In the genomic region with DNA sequence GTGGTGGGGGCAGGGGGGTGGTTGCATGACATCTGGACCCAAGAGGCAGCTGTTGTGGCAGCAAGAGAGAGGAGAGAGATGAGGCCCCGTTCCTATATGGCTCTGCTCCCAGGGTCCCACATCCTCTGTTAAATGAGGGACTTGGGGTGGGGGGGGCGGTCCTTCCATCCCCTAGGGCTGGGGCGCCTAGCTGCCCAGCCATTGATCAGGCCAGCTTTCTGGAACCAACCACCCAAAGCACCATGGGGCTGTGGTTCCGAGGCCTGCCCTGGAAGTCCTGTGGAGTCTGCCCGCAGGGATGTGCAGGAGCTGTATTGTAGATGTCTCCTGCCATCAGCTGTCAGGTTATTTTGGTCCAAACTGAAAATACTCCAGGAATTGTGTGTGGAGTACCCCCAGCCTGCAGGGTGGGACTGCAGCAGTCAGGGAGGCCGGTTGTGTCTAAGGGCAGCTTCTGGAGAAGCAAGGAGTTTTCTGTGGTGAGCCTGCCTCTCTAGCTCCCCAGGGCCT, we compare ENCODE assay signal across 9 cellular contexts. TPM values are rescaled to one million over a fixed set of nuclear protein-coding genes. Genes with fewer than 3 reads are reported as not detected.
DNase-seq lines count a peak whose midpoint lies in the region; ATAC-seq and TF ChIP-seq lines count a peak whose summit lies in the region.
"Had no signal": no experiment of that assay in that cellular context is flagged by ENCODE, and none has a peak within 500 bp of the region (broad histone marks: within the 10 kb centered on the region; RNA-seq: fewer than 3 reads in every experiment).

No MANE protein-coding gene starts in this region.

- DNase-seq in Right ventricle myocardium inferior (ENCODE audit: missing footprints), result peak; percentile 16
- no peak for DNase-seq in Right ventricle myocardium superior
- no peak for DNase-seq in MCF 10A (ENCODE audit: unreplicated experiment)
- no peak for DNase-seq in mesendoderm
- no peak for DNase-seq in upper lobe of left lung
- DNase-seq in SIG-M5 (lab: John Stamatoyannopoulos, UW), result no peak
- DNase-seq: DMS153 had no signal

- H4K8ac ChIP-seq in mesendoderm (ENCODE audit: low read depth, low read length), result no peak overlapping the region

- ATAC-seq in Right ventricle myocardium inferior, result no peak
- ATAC-seq in Right ventricle myocardium superior (ENCODE audit: poor library complexity), result no peak
- no peak for ATAC-seq in upper lobe of left lung (ENCODE audit: low FRiP score in 2 of 2)
- no peak for ATAC-seq in GM19328 (IDR thresholded peaks at IDR 0.05; ENCODE audit: unreplicated experiment)
- ATAC-seq in HG03432 (IDR thresholded peaks at IDR 0.05; ENCODE audit: unreplicated experiment), result no peak

- peak overlapping the region; percentile 30 for H3K23ac ChIP-seq in mesendoderm (ENCODE audit: low read length)

- H4K5ac ChIP-seq in mesendoderm (ENCODE audit: low read length), result no peak overlapping the region

- no peak overlapping the region for H3K27ac Mint-ChIP-seq in MCF 10A (ENCODE audit: low read depth, unreplicated experiment)

- H3K9me3 ChIP-seq in upper lobe of left lung, result no peaks in the 10 kb centered on the region

- peaks cover 31% of the 10 kb centered on the region for H3K36me3 Mint-ChIP-seq in MCF 10A (ENCODE audit: insufficient read depth, unreplicated experiment)

- H2BK5ac ChIP-seq in mesendoderm (ENCODE audit: low read length), result no peak overlapping the region

- H3K4me1 ChIP-seq in mesendoderm (ENCODE audit: control insufficient read depth, low read depth, low read length) (peaks cover 26% of the 10 kb centered on the region), upper lobe of left lung (peaks cover 42 to 56% (median 48%) of the 10 kb centered on the region in 4 donors)

- peak overlapping the region; percentile 27 for H2AK5ac ChIP-seq in mesendoderm (ENCODE audit: low read length)

- no peaks in the 10 kb centered on the region for H3K9me3 Mint-ChIP-seq in MCF 10A (ENCODE audit: unreplicated experiment)

- CTCF ChIA-PET in MCF 10A (lab: Yijun Ruan, JAX), result interaction anchor here (0.6 to 2.2 kb wide), 8 partner anchors 12 to 1123 kb away, joined by 3 to 7 read pairs (median 4); partner anchors contain the start of genes HDDC3 and MESP1

- H2BK120ac ChIP-seq in mesendoderm (ENCODE audit: low read depth, low read length), result no peak overlapping the region

- H3K4me2 ChIP-seq in mesendoderm (ENCODE audit: low read length), result peak overlapping the region; percentile 13

- H3K79me1 ChIP-seq in mesendoderm (ENCODE audit: low read length), result peaks cover 9% of the 10 kb centered on the region

- H3K9ac ChIP-seq in mesendoderm (ENCODE audit: low read length), result peak overlapping the region; percentile 91

- peaks cover 20% of the 10 kb centered on the region for H3K4me1 Mint-ChIP-seq in MCF 10A (ENCODE audit: insufficient read depth, unreplicated experiment)

- intact Hi-C loops in Right ventricle myocardium inferior (cut with DNase I), result no loop called here
- intact Hi-C loops in Right ventricle myocardium superior (cut with DNase I), result loop anchor here (5.0 kb wide), 1 partner anchor 156 kb away; the partner anchor contains the start of gene BLM
- intact Hi-C loops in MCF 10A (cut with micrococcal nuclease), result loop anchor here (5.0 kb wide), 1 partner anchor 226 kb away; no protein-coding TSS in a partner anchor

- TF ChIP-seq POLR2A in upper lobe of left lung (IDR thresholded peaks at IDR 0.05), result no peak

- peak overlapping the region; percentile 94 for H3K56ac ChIP-seq in mesendoderm (ENCODE audit: low read length)

- H3K36me3 ChIP-seq in mesendoderm (ENCODE audit: control insufficient read depth, insufficient read depth, low read length) (peaks cover 3% of the 10 kb centered on the region), upper lobe of left lung (peaks cover 19 to 33% (median 31%) of the 10 kb centered on the region in 4 donors)

- H3K27me3 Mint-ChIP-seq in MCF 10A (ENCODE audit: insufficient read depth, unreplicated experiment), result no peaks in the 10 kb centered on the region

- no peak for TF ChIP-seq EP300 in upper lobe of left lung (IDR thresholded peaks at IDR 0.05)

- TF ChIP-seq CTCF in MCF 10A (IDR thresholded peaks at IDR 0.05; ENCODE audit: unreplicated experiment) (no peak), upper lobe of left lung (IDR thresholded peaks at IDR 0.05) (no peak)

- peak overlapping the region; percentile 97 for H3K18ac ChIP-seq in mesendoderm (ENCODE audit: low read length)

- no TSS peak for BruUV-seq in MCF 10A (replicated peaks; lab: Mats Ljungman, UMichigan)

- WGBS in mesendoderm (ENCODE audit: extremely low coverage, insufficient coverage, low lambda C conversion rate), result no CpG with 5 or more reads among the region's 6 CpGs
- 69% methylated on average over 6 of the region's 6 CpGs; no CpG with 5 or more reads in 1 of the 2 donors for WGBS in upper lobe of left lung, 2 donors

- peak overlapping the region; percentile 65 for H3K4ac ChIP-seq in mesendoderm (ENCODE audit: low read depth, low read length)

- H2BK15ac ChIP-seq in mesendoderm (replicated peaks; ENCODE audit: low read depth), result no peak overlapping the region

- peak overlapping the region; percentile 28 for H3K4me3 Mint-ChIP-seq in MCF 10A (ENCODE audit: unreplicated experiment)

- H3K27me3 ChIP-seq in mesendoderm (ENCODE audit: insufficient read depth, low read length, poor library complexity) (no peaks in the 10 kb centered on the region), upper lobe of left lung (no peaks in the 10 kb centered on the region)

- POLR2A ChIA-PET in MCF 10A (lab: Yijun Ruan, JAX), result interaction anchor here (0.7 to 1.5 kb wide), 9 partner anchors 10 to 343 kb away, joined by 3 to 5 read pairs (median 3); partner anchors contain the start of gene BLM

- H3K79me2 ChIP-seq in mesendoderm (ENCODE audit: control insufficient read depth, insufficient read depth, low read length), result peaks cover 33% of the 10 kb centered on the region

- no peak overlapping the region for H3K4me3 ChIP-seq in mesendoderm (ENCODE audit: low read length)
- peak overlapping the region in 3 of 4 donors; percentile 81 to 94 (median 93) for H3K4me3 ChIP-seq in upper lobe of left lung

- H3K27ac ChIP-seq in mesendoderm (ENCODE audit: low read depth, low read length), result peak overlapping the region; percentile 59
- peak overlapping the region; percentile 97 to 99 (median 98) for H3K27ac ChIP-seq in upper lobe of left lung

RNA-seq across cellular contexts. Expression of gene FURIN, which starts 5.2 kb away (rescaled TPM):
- total RNA-seq in Right ventricle myocardium inferior (51.2 TPM), Right ventricle myocardium superior (45.0 TPM), MCF 10A (2022) (48.8 and 49.4 TPM in 2 replicates), upper lobe of left lung (100 to 1,000 TPM in 4 of 6 donors, 10 to 100 TPM in 2; 59.0 to 150 (median 108) TPM)
- polyA plus RNA-seq in mesendoderm (2013, experiment 1 of 2), result 23.0 TPM
- polyA plus RNA-seq in mesendoderm (2013, experiment 2 of 2), result 22.8 TPM

RNA-seq across cellular contexts. Expression of gene FES, which starts 10.8 kb away (rescaled TPM):
- 19.3 TPM for total RNA-seq in Right ventricle myocardium inferior
- 17.1 TPM for total RNA-seq in Right ventricle myocardium superior
- total RNA-seq in MCF 10A (2022), result 0.32 and 0.91 TPM in 2 replicates
- polyA plus RNA-seq in mesendoderm (2013, experiment 1 of 2), result 4.1 TPM
- polyA plus RNA-seq in mesendoderm (2013, experiment 2 of 2), result 4.3 TPM
- 100 to 1,000 TPM in 2 of 6 donors, 10 to 100 TPM in 4; 33.4 to 144 (median 68.3) TPM for total RNA-seq in upper lobe of left lung

RNA-seq across cellular contexts. Expression of gene MAN2A2, which starts 29.6 kb away (rescaled TPM):
- total RNA-seq in Right ventricle myocardium inferior (133 TPM), Right ventricle myocardium superior (130 TPM), MCF 10A (2022) (42.1 and 42.4 TPM in 2 replicates), upper lobe of left lung (100 to 1,000 TPM in 2 of 6 donors, 10 to 100 TPM in 4; 36.8 to 219 (median 90.1) TPM)
- polyA plus RNA-seq in mesendoderm (2013, experiment 1 of 2), result 5.4 TPM
- 7.8 TPM for polyA plus RNA-seq in mesendoderm (2013, experiment 2 of 2)

RNA-seq across cellular contexts. Expression of gene HDDC3, which starts 58.8 kb away (rescaled TPM):
- total RNA-seq in Right ventricle myocardium inferior (18.9 TPM), Right ventricle myocardium superior (15.5 TPM), MCF 10A (2022) (23.6 and 25.5 TPM in 2 replicates), upper lobe of left lung (10 to 100 TPM in 5 of 6 donors, 1 to 10 TPM in 1; 5.0 to 19.3 (median 12.5) TPM)
- 11.1 TPM for polyA plus RNA-seq in mesendoderm (2013, experiment 1 of 2)
- polyA plus RNA-seq in mesendoderm (2013, experiment 2 of 2), result 11.3 TPM
